ENCODE assay signal across 8 cellular contexts in genomic region chr1:15834406-15835204, GRCh38. TPM values are rescaled to one million over a fixed set of nuclear protein-coding genes. Genes with fewer than 3 reads are reported as not detected.
DNase-seq lines count a peak whose midpoint lies in the region; ATAC-seq and TF ChIP-seq lines count a peak whose summit lies in the region.

No MANE protein-coding gene starts in this region.

- no peaks in the 10 kb centered on the region for H3K27me3 Mint-ChIP-seq in activated CD4-positive, alpha-beta T cell treated with anti-CD3 and anti-CD28 coated beads for 36 hours

- H3K4me1 Mint-ChIP-seq in activated CD4-positive, alpha-beta T cell treated with anti-CD3 and anti-CD28 coated beads for 36 hours, result peaks cover 30% of the 10 kb centered on the region

- peak overlapping the region; percentile 90 for H3K4me3 Mint-ChIP-seq in activated CD4-positive, alpha-beta T cell treated with anti-CD3 and anti-CD28 coated beads for 36 hours

- H3K36me3 Mint-ChIP-seq in activated CD4-positive, alpha-beta T cell treated with anti-CD3 and anti-CD28 coated beads for 36 hours (ENCODE audit: low read depth), result peaks cover 7% of the 10 kb centered on the region

- intact Hi-C loops in activated CD4-positive, alpha-beta T cell treated with anti-CD3 and anti-CD28 coated beads for 36 hours (cut with DNase I, micrococcal nuclease), result loop anchor here (1.0 to 5.0 kb wide), 14 partner anchors 13 to 533 kb away; partner anchors contain the start of genes DDI2 (in 2 of the 2), SPEN (in 2 of the 2), CASP9 (in 1 of the 2) and CPLANE2 (in 1 of the 2)
- intact Hi-C loops in left colon (cut with DNase I, micrococcal nuclease), result no loop called here

- H3K4me3 ChIP-seq in choroid plexus epithelial cell (ENCODE audit: low read depth, low read length), result peak overlapping the region; percentile 77

- H3K9me3 Mint-ChIP-seq in activated CD4-positive, alpha-beta T cell treated with anti-CD3 and anti-CD28 coated beads for 36 hours (ENCODE audit: low read depth), result no peaks in the 10 kb centered on the region

- TF ChIP-seq CTCF in choroid plexus epithelial cell (conservative IDR thresholded peaks at IDR 0.05; ENCODE audit: low read depth, low read length), result no peak

- POLR2A ChIA-PET in activated CD4-positive, alpha-beta T cell treated with anti-CD3 and anti-CD28 coated beads for 36 hours (lab: Charles Lee), result interaction anchor here (0.5 to 4.1 kb wide), 9 partner anchors 9 to 216 kb away, joined by 4 to 71 read pairs (median 7); partner anchors contain the start of genes SPEN and ZBTB17

- ATAC-seq in HG03432 (IDR thresholded peaks at IDR 0.05; ENCODE audit: unreplicated experiment) (peak; percentile 62), left colon (peak; percentile 70)
- peak; percentile 58 for ATAC-seq in activated CD4-positive, alpha-beta T cell treated with anti-CD3 and anti-CD28 coated beads for 36 hours

- DNase-seq in AG20443 (ENCODE audit: low spot score) (peak; percentile 82), GM19238 (ENCODE audit: insufficient read length, low spot score) (peak; percentile 72), NCI-H510A treated with DMSO at 0.1 percent for 48 hours (lab: John Stamatoyannopoulos, UW) (peak; percentile 99), choroid plexus epithelial cell (ENCODE audit: low read depth) (peak; percentile 95), left colon (peak; percentile 91 to 92)
- DNase-seq in activated CD4-positive, alpha-beta T cell treated with anti-CD3 and anti-CD28 coated beads for 36 hours, result peak; percentile 94
- peak; percentile 84 for DNase-seq in stimulated activated CD4-positive, alpha-beta T cell treated with anti-CD3 and anti-CD28 coated beads, Interleukin-1b, Interleukin-23, amount 100 ng/mL, for 4 hours (ENCODE audit: low read depth in 2 of 2)

- CTCF ChIA-PET in activated CD4-positive, alpha-beta T cell treated with anti-CD3 and anti-CD28 coated beads for 36 hours (lab: Charles Lee), result interaction anchor here (0.9 to 2.8 kb wide), 6 partner anchors 13 to 113 kb away, joined by 3 to 14 read pairs (median 7); partner anchors contain the start of gene SPEN

- H3K27ac Mint-ChIP-seq in activated CD4-positive, alpha-beta T cell treated with anti-CD3 and anti-CD28 coated beads for 36 hours, result peak overlapping the region; percentile 98

RNA-seq across cellular contexts. Expression of gene SPEN, which starts 12.9 kb away (rescaled TPM):
- 10 to 100 TPM; 43.2 to 52.7 TPM for total RNA-seq in activated CD4-positive, alpha-beta T cell treated with anti-CD3 and anti-CD28 coated beads for 36 hours
- total RNA-seq in left colon, result 10 to 100 TPM; 46.7 to 47.6 TPM

RNA-seq across cellular contexts. Expression of gene UQCRHL, which starts 27.2 kb away (rescaled TPM):
- 1 to 10 TPM; 1.4 to 1.9 TPM for total RNA-seq in activated CD4-positive, alpha-beta T cell treated with anti-CD3 and anti-CD28 coated beads for 36 hours
- total RNA-seq in left colon, result 1 to 10 TPM; 2.2 to 2.6 TPM

Comparison
In these comparisons a context has a peak if more than half of its experiments do, and no peak if none do; other contexts are left out.
1. Peak in every context shown above with its lines: DNase-seq, ATAC-seq and H3K4me3 ChIP-seq.
2. intact Hi-C loops: an anchor here in activated CD4-positive, alpha-beta T cell treated with anti-CD3 and anti-CD28 coated beads for 36 hours (1.0 to 5.0 kb wide); none called in left colon.